In genomic region chr9:33137271-33137670, GRCh38 we compare ENCODE assay signal across 1 cellular context.
TF ChIP-seq lines count a peak whose summit lies in the region.

No MANE protein-coding gene starts in this region.

TF ChIP-seq in IMR-90, 13 proteins besides CTCF, POLR2A, EP300 and RAD21:
- TF ChIP-seq MXI1 (IDR thresholded peaks at IDR 0.05; ENCODE audit: borderline replicate concordance, low read depth, low read length) (no peak), MAZ (IDR thresholded peaks at IDR 0.05; ENCODE audit: borderline replicate concordance, low read depth, low read length) (no peak), MAFK (IDR thresholded peaks at IDR 0.05; ENCODE audit: low read depth, low read length) (no peak), CHD1 (IDR thresholded peaks at IDR 0.05; ENCODE audit: low read depth, low read length) (no peak), FOS (IDR thresholded peaks at IDR 0.05; ENCODE audit: low read depth, low read length) (no peak), USF2 (IDR thresholded peaks at IDR 0.05; ENCODE audit: low read depth, low read length) (no peak), RCOR1 (IDR thresholded peaks at IDR 0.05; ENCODE audit: insufficient replicate concordance, low read length) (no peak), BHLHE40 (IDR thresholded peaks at IDR 0.05; ENCODE audit: low read depth, low read length) (no peak), RFX5 (IDR thresholded peaks at IDR 0.05; ENCODE audit: low read depth, low read length) (no peak), NFE2L2 (IDR thresholded peaks at IDR 0.05; ENCODE audit: low read depth, low read length) (no peak), SMC3 (IDR thresholded peaks at IDR 0.05; ENCODE audit: low read depth, low read length) (no peak), CEBPB (IDR thresholded peaks at IDR 0.05; ENCODE audit: low read depth, low read length) (no peak), ELK1 (IDR thresholded peaks at IDR 0.05; ENCODE audit: borderline replicate concordance, low read depth, low read length) (no peak)
